10 cellular contexts compared by ENCODE assay signal in the genomic region with DNA sequence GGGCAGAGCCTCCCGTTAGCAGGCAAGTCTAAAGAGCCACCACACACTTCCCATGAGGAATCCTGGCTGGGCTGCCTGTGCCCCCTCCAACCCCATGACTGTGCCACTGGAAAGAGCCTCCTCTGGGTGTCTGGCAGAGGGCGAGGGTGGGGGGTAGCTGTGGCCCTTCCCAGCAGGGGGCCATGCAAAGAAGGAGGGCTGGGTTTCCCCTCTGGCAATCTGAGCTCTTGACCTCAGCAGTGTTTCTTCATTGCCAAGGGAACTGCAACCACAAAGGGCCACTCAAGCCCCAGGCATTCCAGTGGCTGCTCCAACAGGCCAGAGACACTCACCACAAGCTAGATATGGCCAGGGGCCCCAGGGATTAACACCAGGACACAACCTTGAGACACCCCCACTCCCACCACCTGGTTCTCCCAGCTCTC. TPM values are rescaled to one million over a fixed set of nuclear protein-coding genes. Genes with fewer than 3 reads are reported as not detected.
DNase-seq lines count a peak whose midpoint lies in the region; ATAC-seq and TF ChIP-seq lines count a peak whose summit lies in the region.
"Had no signal": no experiment of that assay in that cellular context is flagged by ENCODE, and none has a peak within 500 bp of the region (broad histone marks: within the 10 kb centered on the region; RNA-seq: fewer than 3 reads in every experiment).

No MANE protein-coding gene starts in this region.

- H3K27me3 Mint-ChIP-seq in progenitor cell of endocrine pancreas, result peaks cover 52% of the 10 kb centered on the region

- H3K27me3 ChIP-seq in SK-N-SH (ENCODE audit: insufficient read depth), result no peaks in the 10 kb centered on the region
- H3K27me3 ChIP-seq in tibial artery, result no peaks in the 10 kb centered on the region

- POLR2A ChIA-PET in SK-N-SH (lab: Yijun Ruan, JAX), result no interaction called here

- H3K4me3 Mint-ChIP-seq in progenitor cell of endocrine pancreas (ENCODE audit: low read depth), result no peak overlapping the region

- ATAC-seq in Right ventricle myocardium superior (ENCODE audit: poor library complexity), result peak; percentile 10

- no peaks in the 10 kb centered on the region for H3K9me2 ChIP-seq in SK-N-SH

- H3K36me3 Mint-ChIP-seq in progenitor cell of endocrine pancreas (ENCODE audit: insufficient read depth), result no peaks in the 10 kb centered on the region

- peaks cover 18% of the 10 kb centered on the region for H3F3A ChIP-seq in SK-N-SH (replicated peaks; ENCODE audit: insufficient read depth)

- peak overlapping the region; percentile 25; the same call in 1 of the 2 replicates for H3K9ac ChIP-seq in SK-N-SH

- no peaks in the 10 kb centered on the region for H3K4me1 Mint-ChIP-seq in progenitor cell of endocrine pancreas (ENCODE audit: low read depth)

- H3K4me2 ChIP-seq in SK-N-SH, result peak overlapping the region; percentile 12; the same call in 1 of the 2 replicates

- H4K20me1 ChIP-seq in SK-N-SH (ENCODE audit: insufficient read depth), result no peaks in the 10 kb centered on the region

- H3K9me3 Mint-ChIP-seq in progenitor cell of endocrine pancreas (ENCODE audit: low read depth), result no peaks in the 10 kb centered on the region

- H3K36me3 ChIP-seq in SK-N-SH (replicated peaks in 1 of 2; ENCODE audit: control insufficient read depth in 1 of 2, insufficient read depth in 2 of 2, low read length in 1 of 2) (peaks cover 0 to 2% of the 10 kb centered on the region in 2 experiments), tibial artery (peaks cover 10 to 17% (median 10%) of the 10 kb centered on the region in 3 donors)

- no peak overlapping the region for H3K27ac Mint-ChIP-seq in progenitor cell of endocrine pancreas

- H3K9me3 ChIP-seq in SK-N-SH (no peaks in the 10 kb centered on the region), tibial artery (no peaks in the 10 kb centered on the region)

- no peak overlapping the region for H2AFZ ChIP-seq in SK-N-SH (ENCODE audit: low read depth)

- no peak overlapping the region for H3K4me3 ChIP-seq in SK-N-SH (ENCODE audit: low read depth in 2 of 2, low read length in 1 of 2)
- H3K4me3 ChIP-seq in tibial artery, result no peak overlapping the region

- intact Hi-C loops in Right ventricle myocardium superior (cut with DNase I) (no loop called here), tibial artery (cut with DNase I; ENCODE audit: low total_unique reads) (no loop called here), posterior cingulate gyrus (cut with DNase I) (no loop called here)

- H3K4me1 ChIP-seq in SK-N-SH (ENCODE audit: control insufficient read depth in 1 of 2, insufficient read depth in 2 of 2, low read depth in 1 of 2, low read length in 1 of 2) (peaks cover 4 to 13% of the 10 kb centered on the region in 2 experiments; a peak in 3 of 4 replicates), tibial artery (peaks cover 0 to 54% (median 43%) of the 10 kb centered on the region in 4 donors)

- DNase-seq in NCI-H146 (lab: John Stamatoyannopoulos, UW) (peak; percentile 9), NCI-H146 treated with DMSO at 0.1 percent for 48 hours (lab: John Stamatoyannopoulos, UW; ENCODE audit: unreplicated experiment) (no peak), SK-N-SH (no peak), Right ventricle myocardium superior (no peak), tibial artery (no peak), progenitor cell of endocrine pancreas (ENCODE audit: low spot score, unreplicated experiment) (no peak), posterior cingulate gyrus (no peak), SK-N-DZ (ENCODE audit: low spot score) (no peak)

- CTCF ChIA-PET in SK-N-SH (lab: Yijun Ruan, JAX), result interaction anchor here (1.4 to 13.6 kb wide), 4 partner anchors 9 to 45 kb away, joined by 6 to 174 read pairs (median 10); a partner anchor contains a TSS

- TF ChIP-seq CTCF in SK-N-SH (IDR thresholded peaks at IDR 0.05) (no peak), tibial artery (IDR thresholded peaks at IDR 0.05) (no peak), progenitor cell of endocrine pancreas (IDR thresholded peaks at IDR 0.05; ENCODE audit: unreplicated experiment) (no peak)

- TF ChIP-seq RAD21 in SK-N-SH (IDR thresholded peaks at IDR 0.05; ENCODE audit: low read length), result no peak

- peak in 1 of 2 experiments; percentile 68; a peak in 2 of 4 replicates for TF ChIP-seq EP300 in SK-N-SH (IDR thresholded peaks at IDR 0.05; ENCODE audit: borderline replicate concordance in 1 of 2, low read depth in 1 of 2, low read length in 1 of 2)

- 0 out of 2 replicates have a peak, but pooled peaks cover under 1% of the 10 kb centered on the region for H3K79me2 ChIP-seq in SK-N-SH (ENCODE audit: insufficient read depth)

- H3K27ac ChIP-seq in SK-N-SH (ENCODE audit: low read depth in 2 of 2, low read length in 1 of 2), result peak overlapping the region in 1 of 2 experiments; percentile 71; a peak in 2 of 4 replicates
- peak overlapping the region; percentile 97 for H3K27ac ChIP-seq in tibial artery

- WGBS in SK-N-SH (ENCODE audit: low lambda C conversion rate), result 100% methylated on average over 1 of the region's 2 CpGs

TF ChIP-seq in SK-N-SH, 30 proteins besides CTCF, POLR2A, EP300 and RAD21 (continues in another document):
- TF ChIP-seq NFIC (IDR thresholded peaks at IDR 0.05; ENCODE audit: borderline replicate concordance) (peak; percentile 65), JUND (IDR thresholded peaks at IDR 0.05) (peak; percentile 49; the same call in 1 of the 2 replicates), RXRA (IDR thresholded peaks at IDR 0.05; ENCODE audit: borderline replicate concordance, low read depth) (peak; percentile 79; the same call in 1 of the 2 replicates)
- TF ChIP-seq, protein P1, sequence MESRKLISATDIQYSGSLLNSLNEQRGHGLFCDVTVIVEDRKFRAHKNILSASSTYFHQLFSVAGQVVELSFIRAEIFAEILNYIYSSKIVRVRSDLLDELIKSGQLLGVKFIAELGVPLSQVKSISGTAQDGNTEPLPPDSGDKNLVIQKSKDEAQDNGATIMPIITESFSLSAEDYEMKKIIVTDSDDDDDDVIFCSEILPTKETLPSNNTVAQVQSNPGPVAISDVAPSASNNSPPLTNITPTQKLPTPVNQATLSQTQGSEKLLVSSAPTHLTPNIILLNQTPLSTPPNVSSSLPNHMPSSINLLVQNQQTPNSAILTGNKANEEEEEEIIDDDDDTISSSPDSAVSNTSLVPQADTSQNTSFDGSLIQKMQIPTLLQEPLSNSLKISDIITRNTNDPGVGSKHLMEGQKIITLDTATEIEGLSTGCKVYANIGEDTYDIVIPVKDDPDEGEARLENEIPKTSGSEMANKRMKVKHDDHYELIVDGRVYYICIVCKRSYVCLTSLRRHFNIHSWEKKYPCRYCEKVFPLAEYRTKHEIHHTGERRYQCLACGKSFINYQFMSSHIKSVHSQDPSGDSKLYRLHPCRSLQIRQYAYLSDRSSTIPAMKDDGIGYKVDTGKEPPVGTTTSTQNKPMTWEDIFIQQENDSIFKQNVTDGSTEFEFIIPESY (IDR thresholded peaks at IDR 0.05; ENCODE audit: borderline replicate concordance, low read depth), result no peak
- TF ChIP-seq, protein P2, sequence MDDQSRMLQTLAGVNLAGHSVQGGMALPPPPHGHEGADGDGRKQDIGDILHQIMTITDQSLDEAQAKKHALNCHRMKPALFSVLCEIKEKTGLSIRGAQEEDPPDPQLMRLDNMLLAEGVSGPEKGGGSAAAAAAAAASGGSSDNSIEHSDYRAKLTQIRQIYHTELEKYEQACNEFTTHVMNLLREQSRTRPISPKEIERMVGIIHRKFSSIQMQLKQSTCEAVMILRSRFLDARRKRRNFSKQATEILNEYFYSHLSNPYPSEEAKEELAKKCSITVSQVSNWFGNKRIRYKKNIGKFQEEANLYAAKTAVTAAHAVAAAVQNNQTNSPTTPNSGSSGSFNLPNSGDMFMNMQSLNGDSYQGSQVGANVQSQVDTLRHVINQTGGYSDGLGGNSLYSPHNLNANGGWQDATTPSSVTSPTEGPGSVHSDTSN (IDR thresholded peaks at IDR 0.05), result peak; percentile 53

RNA-seq across cellular contexts. Expression of a gene that starts 1.7 kb away (rescaled TPM):
- 9.3 and 11.7 TPM in 2 replicates for polyA plus RNA-seq in SK-N-SH (2012; rRNA removed)
- 3.5 and 5.2 TPM in 2 replicates for polyA plus RNA-seq in SK-N-SH (2012; cell fraction: cytosol; rRNA removed)
- 16.5 and 22.1 TPM in 2 replicates for polyA plus RNA-seq in SK-N-SH (2012; cell fraction: nucleus; rRNA removed)
- total RNA-seq in Right ventricle myocardium superior (95.4 TPM), progenitor cell of endocrine pancreas (0.27 and 0.36 TPM in 2 replicates)
- polyA plus RNA-seq in SK-N-DZ (2014; cell fraction: cytosol; rRNA removed), result 0.12 TPM in 1 of 2 replicates, not detected in the other
- polyA plus RNA-seq in SK-N-DZ (2014; cell fraction: nucleus; rRNA removed), result 0.26 TPM in 1 of 2 replicates, not detected in the other

RNA-seq across cellular contexts. Expression of a gene that starts 7.2 kb away (rescaled TPM):
- 577 and 665 TPM in 2 replicates for polyA plus RNA-seq in SK-N-SH (2012; rRNA removed)
- 393 and 468 TPM in 2 replicates for polyA plus RNA-seq in SK-N-SH (2012; cell fraction: cytosol; rRNA removed)
- polyA plus RNA-seq in SK-N-SH (2012; cell fraction: nucleus; rRNA removed), result 306 and 310 TPM in 2 replicates
- 103 TPM for total RNA-seq in Right ventricle myocardium superior
- total RNA-seq in progenitor cell of endocrine pancreas, result 58.1 and 59.9 TPM in 2 replicates
- polyA plus RNA-seq in SK-N-DZ (2014; cell fraction: cytosol; rRNA removed), result 174 and 182 TPM in 2 replicates
- polyA plus RNA-seq in SK-N-DZ (2014; cell fraction: nucleus; rRNA removed), result 92.7 and 156 TPM in 2 replicates

RNA-seq across cellular contexts. Expression of a gene that starts 8.3 kb away (rescaled TPM):
- polyA plus RNA-seq in SK-N-SH (2012; rRNA removed), result 33.1 and 37.8 TPM in 2 replicates
- polyA plus RNA-seq in SK-N-SH (2012; cell fraction: cytosol; rRNA removed), result 17.4 and 23.3 TPM in 2 replicates
- 49.6 and 54.5 TPM in 2 replicates for polyA plus RNA-seq in SK-N-SH (2012; cell fraction: nucleus; rRNA removed)
- 114 TPM for total RNA-seq in Right ventricle myocardium superior
- 39.2 and 43.9 TPM in 2 replicates for total RNA-seq in progenitor cell of endocrine pancreas
- polyA plus RNA-seq in SK-N-DZ (2014; cell fraction: cytosol; rRNA removed), result 17.0 and 20.9 TPM in 2 replicates
- polyA plus RNA-seq in SK-N-DZ (2014; cell fraction: nucleus; rRNA removed), result 9.2 and 10.9 TPM in 2 replicates

RNA-seq across cellular contexts. Expression of a gene that starts 8.3 kb away (rescaled TPM):
- polyA plus RNA-seq in SK-N-SH (2012; rRNA removed), result not detected in 2 replicates
- polyA plus RNA-seq in SK-N-SH (2012; cell fraction: cytosol; rRNA removed), result not detected in 2 replicates
- 0.02 TPM in 1 of 2 replicates, not detected in the other for polyA plus RNA-seq in SK-N-SH (2012; cell fraction: nucleus; rRNA removed)
- 0.13 TPM for total RNA-seq in Right ventricle myocardium superior
- not detected in 2 replicates for total RNA-seq in progenitor cell of endocrine pancreas
- polyA plus RNA-seq in SK-N-DZ (2014; cell fraction: cytosol; rRNA removed), result not detected in 2 replicates
- polyA plus RNA-seq in SK-N-DZ (2014; cell fraction: nucleus; rRNA removed), result not detected in 2 replicates
- total RNA-seq: activated CD8-positive, alpha-beta memory T cell treated with anti-CD3 and anti-CD28 coated beads for 36 hours; urinary bladder had no signal
- polyA plus RNA-seq: urinary bladder had no signal

RNA-seq across cellular contexts. Expression of a gene that starts 34.0 kb away (rescaled TPM):
- polyA plus RNA-seq in SK-N-SH (2012; rRNA removed), result 1.4 and 1.8 TPM in 2 replicates
- 0.32 and 0.37 TPM in 2 replicates for polyA plus RNA-seq in SK-N-SH (2012; cell fraction: cytosol; rRNA removed)
- 12.0 and 13.8 TPM in 2 replicates for polyA plus RNA-seq in SK-N-SH (2012; cell fraction: nucleus; rRNA removed)
- total RNA-seq in Right ventricle myocardium superior, result 2.0 TPM
- 2.7 and 4.8 TPM in 2 replicates for total RNA-seq in progenitor cell of endocrine pancreas
- 2.1 and 2.2 TPM in 2 replicates for polyA plus RNA-seq in SK-N-DZ (2014; cell fraction: cytosol; rRNA removed)
- polyA plus RNA-seq in SK-N-DZ (2014; cell fraction: nucleus; rRNA removed), result 9.9 and 12.0 TPM in 2 replicates
- total RNA-seq: urinary bladder had no signal

Comparison
In these comparisons a context has a peak if more than half of its experiments do, and no peak if none do; other contexts are left out.
1. RNA of a gene that starts 1.7 kb away (total RNA-seq): 95.4 TPM in Right ventricle myocardium superior (single experiment); 0.27 to 0.36 TPM in progenitor cell of endocrine pancreas; every median in the first group is over 10 times any median in the second.